ENCODE assay signal across 8 cellular contexts in genomic region chr17:57986841-57987581, GRCh38. TPM values are rescaled to one million over a fixed set of nuclear protein-coding genes. Genes with fewer than 3 reads are reported as not detected.
DNase-seq lines count a peak whose midpoint lies in the region; ATAC-seq and TF ChIP-seq lines count a peak whose summit lies in the region.

No MANE protein-coding gene starts in this region.

- peak overlapping the region; percentile 89 for H3K9ac ChIP-seq in PC-3 (ENCODE audit: low read length)

- H3K36me3 Mint-ChIP-seq in activated naive CD4-positive, alpha-beta T cell treated with anti-CD3 and anti-CD28 coated beads, Interleukin-2, amount 50 U/mL, for 24 hours: peaks cover 4% of the 10 kb centered on the region

- no peak for TF ChIP-seq CTCF in HEK293 (tag by site-specific recombination; IDR thresholded peaks at IDR 0.05)
- no peak for TF ChIP-seq CTCF in PC-3 (conservative IDR thresholded peaks at IDR 0.05; ENCODE audit: low read depth, low read length)
- TF ChIP-seq CTCF in gastroesophageal sphincter (IDR thresholded peaks at IDR 0.05): no peak

- H3K4me3 Mint-ChIP-seq in activated naive CD4-positive, alpha-beta T cell treated with anti-CD3 and anti-CD28 coated beads, Interleukin-2, amount 50 U/mL, for 24 hours: peak overlapping the region; percentile 92

- peaks cover 58% of the 10 kb centered on the region for H3K79me2 ChIP-seq in PC-3 (ENCODE audit: low read length)

- peak in 1 of 2 donors; percentile 49 for TF ChIP-seq POLR2A in gastroesophageal sphincter (IDR thresholded peaks at IDR 0.05)

- H3K36me3 ChIP-seq in HEK293 (ENCODE audit: control insufficient read depth in 2 of 2, insufficient read depth in 1 of 2, low read length in 2 of 2) (peaks cover 5 to 28% of the 10 kb centered on the region in 2 experiments; a peak in 2 of 3 replicates), PC-3 (ENCODE audit: low read depth, low read length) (peaks cover 31% of the 10 kb centered on the region; the same call in 1 of the 2 replicates), gastroesophageal sphincter (peaks cover 0 to 8% of the 10 kb centered on the region in 2 donors)

- no peaks in the 10 kb centered on the region for H3K27me3 Mint-ChIP-seq in activated naive CD4-positive, alpha-beta T cell treated with anti-CD3 and anti-CD28 coated beads, Interleukin-2, amount 50 U/mL, for 24 hours

- CTCF ChIA-PET in HEK293 (lab: Yijun Ruan, JAX) (interaction anchor here (0.7 to 3.6 kb wide), 20 partner anchors 11 to 134 kb away, joined by 3 to 31 read pairs (median 5); partner anchors contain the start of gene CUEDC1), PC-3 (lab: Charles Lee) (interaction anchor here (0.5 to 2.7 kb wide), 7 partner anchors 8 to 112 kb away, joined by 3 to 25 read pairs (median 5); no protein-coding TSS in a partner anchor)

- TF ChIP-seq EP300 in gastroesophageal sphincter (IDR thresholded peaks at IDR 0.05): no peak

- peaks cover 31% of the 10 kb centered on the region for H3K4me1 ChIP-seq in HEK293 (ENCODE audit: control insufficient read depth, insufficient read depth, low read length)
- H3K4me1 ChIP-seq in PC-3 (ENCODE audit: insufficient read depth, low read length): peaks cover 45% of the 10 kb centered on the region
- H3K4me1 ChIP-seq in gastroesophageal sphincter: peaks cover 21 to 62% (median 31%) of the 10 kb centered on the region in 3 donors

- peak overlapping the region; percentile 45 for H2AFZ ChIP-seq in PC-3 (ENCODE audit: low read length)

- H3K4me2 ChIP-seq in PC-3 (ENCODE audit: low read length): peak overlapping the region; percentile 96

- peaks cover 34% of the 10 kb centered on the region for H4K20me1 ChIP-seq in PC-3 (ENCODE audit: low read length)

- intact Hi-C loops in PC-3 (cut with micrococcal nuclease): loop anchor here (1.0 to 2.0 kb wide), 3 partner anchors 38 to 112 kb away; no protein-coding TSS in a partner anchor

- H3K27ac Mint-ChIP-seq in activated naive CD4-positive, alpha-beta T cell treated with anti-CD3 and anti-CD28 coated beads, Interleukin-2, amount 50 U/mL, for 24 hours: peak overlapping the region; percentile 94

- peak; percentile 69 for DNase-seq in D341Med (ENCODE audit: low spot score)
- DNase-seq in PC-3: peak; percentile 74
- DNase-seq in nucleus accumbens (lab: John Stamatoyannopoulos, UW): peak in 36 of 56 donors; percentile 12 to 78 (median 56)

- H3K9me3 Mint-ChIP-seq in activated naive CD4-positive, alpha-beta T cell treated with anti-CD3 and anti-CD28 coated beads, Interleukin-2, amount 50 U/mL, for 24 hours: no peaks in the 10 kb centered on the region

- 1% methylated on average over 16 to 36 of the region's 38 CpGs for WGBS in gastroesophageal sphincter (ENCODE audit: low coverage in 1 of 2), 2 donors

- H3K4me1 Mint-ChIP-seq in activated naive CD4-positive, alpha-beta T cell treated with anti-CD3 and anti-CD28 coated beads, Interleukin-2, amount 50 U/mL, for 24 hours: peaks cover 79% of the 10 kb centered on the region

- H3F3A ChIP-seq in PC-3 (ENCODE audit: low read length, unreplicated experiment): peaks cover 16% of the 10 kb centered on the region

- POLR2A ChIA-PET in HEK293 (lab: Yijun Ruan, JAX) (interaction anchor here (0.9 to 3.6 kb wide), 13 partner anchors 9 to 137 kb away, joined by 3 to 26 read pairs (median 7); partner anchors contain the start of genes CUEDC1, MRPS23 and SRSF1), PC-3 (lab: Charles Lee; ENCODE audit: unreplicated experiment) (interaction anchor here (0.6 to 1.8 kb wide), 4 partner anchors 31 to 52 kb away, joined by 3 to 12 read pairs (median 7); partner anchors contain the start of gene CUEDC1)

- H3K9me3 ChIP-seq in HEK293 (ENCODE audit: control insufficient read depth, insufficient read depth, low read depth, low read length) (no peaks in the 10 kb centered on the region), PC-3 (ENCODE audit: low read length) (no peaks in the 10 kb centered on the region), gastroesophageal sphincter (no peaks in the 10 kb centered on the region)

- peak overlapping the region; percentile 89 for H3K4me3 ChIP-seq in HEK293 (ENCODE audit: low read depth, low read length)
- peak overlapping the region; percentile 80 for H3K4me3 ChIP-seq in PC-3 (ENCODE audit: low read length)
- H3K4me3 ChIP-seq in gastroesophageal sphincter: peak overlapping the region; percentile 86

- ATAC-seq in PC-3 (peak; percentile 19), gastroesophageal sphincter (peak; percentile 25), HG03095 (IDR thresholded peaks at IDR 0.05; ENCODE audit: unreplicated experiment) (no peak), HG02885 (IDR thresholded peaks at IDR 0.05; ENCODE audit: poor library complexity, unreplicated experiment) (no peak)

- TSS peak; percentile 45 for BruUV-seq in PC-3 (replicated peaks; lab: Mats Ljungman, UMichigan)

- H3K27ac ChIP-seq in HEK293 (ENCODE audit: extremely low read depth, low read depth, low read length): peak overlapping the region; percentile 97
- H3K27ac ChIP-seq in PC-3 (ENCODE audit: low read length): peak overlapping the region; percentile 87
- H3K27ac ChIP-seq in gastroesophageal sphincter: peak overlapping the region; percentile 94 to 99 (median 97)

- H3K9me2 ChIP-seq in PC-3 (replicated peaks; ENCODE audit: low read length): no peaks in the 10 kb centered on the region

- no peaks in the 10 kb centered on the region for H3K27me3 ChIP-seq in PC-3 (ENCODE audit: low read length)
- no peaks in the 10 kb centered on the region for H3K27me3 ChIP-seq in gastroesophageal sphincter

TF ChIP-seq in HEK293, 187 proteins besides CTCF, POLR2A, EP300 and RAD21 (continues in another document):
- peak; percentile 42 for TF ChIP-seq IKZF3 (tag by site-specific recombination; IDR thresholded peaks at IDR 0.05)
- no peak for TF ChIP-seq ZNF132 (tag by site-specific recombination; IDR thresholded peaks at IDR 0.05; ENCODE audit: borderline replicate concordance)
- TF ChIP-seq WT1 (tag by site-specific recombination; IDR thresholded peaks at IDR 0.05): no peak
- no peak for TF ChIP-seq ZNF830 (tag by site-specific recombination; IDR thresholded peaks at IDR 0.05; ENCODE audit: low read depth)
- no peak for TF ChIP-seq SALL2 (tag by site-specific recombination; IDR thresholded peaks at IDR 0.05; ENCODE audit: borderline replicate concordance)
- TF ChIP-seq ZSCAN16 (tag by site-specific recombination; IDR thresholded peaks at IDR 0.05): no peak
- no peak for TF ChIP-seq ZNF175 (tag by site-specific recombination; IDR thresholded peaks at IDR 0.05)
- TF ChIP-seq ZNF2 (tag by site-specific recombination; IDR thresholded peaks at IDR 0.05): no peak
- TF ChIP-seq ZNF274 (IDR thresholded peaks at IDR 0.05; ENCODE audit: low read length): no peak
- no peak for TF ChIP-seq ZNF274 (tag by site-specific recombination; IDR thresholded peaks at IDR 0.05; ENCODE audit: borderline replicate concordance)
- peak; percentile 84 for TF ChIP-seq ZFHX2 (tag by site-specific recombination; conservative IDR thresholded peaks at IDR 0.05)
- TF ChIP-seq ZNF169 (tag by site-specific recombination; IDR thresholded peaks at IDR 0.05): no peak
- peak; percentile 72 for TF ChIP-seq PATZ1 (tag by site-specific recombination; IDR thresholded peaks at IDR 0.05)
- no peak for TF ChIP-seq ZNF544 (tag by site-specific recombination; IDR thresholded peaks at IDR 0.05)
- TF ChIP-seq ZFP3 (tag by site-specific recombination; IDR thresholded peaks at IDR 0.05; ENCODE audit: low read depth): no peak
- TF ChIP-seq ZNF645 (tag by site-specific recombination; IDR thresholded peaks at IDR 0.05): no peak
- TF ChIP-seq ZBTB17 (tag by site-specific recombination; IDR thresholded peaks at IDR 0.05): peak; percentile 28; the same call in 1 of the 2 replicates
- TF ChIP-seq GLIS2 (tag by site-specific recombination; IDR thresholded peaks at IDR 0.05): no peak; the same call in 1 of the 2 replicates

RNA-seq across cellular contexts. Expression of gene VEZF1, which starts 1.0 kb away (rescaled TPM):
- total RNA-seq in PC-3 (2014; rRNA removed): 70.1 and 78.1 TPM in 2 replicates
- total RNA-seq in gastroesophageal sphincter: 100 to 1,000 TPM; 115 to 148 (median 132) TPM

RNA-seq across cellular contexts. Expression of gene SRSF1, which starts 20.0 kb away (rescaled TPM):
- total RNA-seq in PC-3 (2014; rRNA removed) (325 and 342 TPM in 2 replicates), gastroesophageal sphincter (100 to 1,000 TPM; 139 to 240 (median 198) TPM)

RNA-seq across cellular contexts. Expression of gene CUEDC1, which starts 31.8 kb away (rescaled TPM):
- 31.6 and 53.4 TPM in 2 replicates for total RNA-seq in PC-3 (2014; rRNA removed)
- 10 to 100 TPM; 35.7 to 60.3 (median 45.6) TPM for total RNA-seq in gastroesophageal sphincter

Comparison
In these comparisons a context has a peak if more than half of its experiments do, and no peak if none do; other contexts are left out.
1. ATAC-seq: peak in PC-3 (single experiment) and gastroesophageal sphincter (single experiment); none in HG03095 (single experiment) and HG02885 (single experiment).
2. Peak in every context shown above with its lines, with median percentiles within 50 percentile points of each other: DNase-seq, H3K27ac ChIP-seq and H3K4me3 ChIP-seq.